In the genomic region with DNA sequence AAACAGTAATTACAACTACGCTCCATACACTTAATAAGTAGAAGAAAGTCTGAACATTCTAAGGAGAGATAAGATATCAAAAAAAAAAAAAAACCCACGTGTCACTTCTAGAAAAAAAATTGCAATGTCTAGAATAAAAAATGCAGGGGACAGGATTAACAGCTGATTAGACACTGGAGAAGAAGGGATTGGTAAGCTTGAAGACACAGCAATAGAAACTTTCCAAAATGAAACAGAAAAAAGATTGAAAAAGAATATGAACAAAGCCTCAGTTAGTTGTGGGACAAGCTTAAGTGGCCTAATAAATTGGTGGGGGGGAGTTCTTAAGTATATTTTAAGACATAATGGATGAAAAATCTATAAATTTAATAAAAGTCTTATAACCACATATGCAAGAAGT, we compare ENCODE assay signal across 17 cellular contexts.
DNase-seq lines count a peak whose midpoint lies in the region; ATAC-seq and TF ChIP-seq lines count a peak whose summit lies in the region.
"Had no signal": no experiment of that assay in that cellular context is flagged by ENCODE, and none has a peak within 500 bp of the region (broad histone marks: within the 10 kb centered on the region; RNA-seq: fewer than 3 reads in every experiment).

No MANE protein-coding gene starts in this region.

- H3K4me1 ChIP-seq in SK-N-SH (ENCODE audit: control insufficient read depth in 1 of 2, insufficient read depth in 2 of 2, low read depth in 1 of 2, low read length in 1 of 2) (no peaks in the 10 kb centered on the region; a peak in 1 of 4 replicates), PC-3 (ENCODE audit: insufficient read depth, low read length) (peaks cover 21% of the 10 kb centered on the region), hepatocyte (ENCODE audit: insufficient read depth) (no peaks in the 10 kb centered on the region), esophagus muscularis mucosa (no peaks in the 10 kb centered on the region)
- H3K4me1 ChIP-seq: BLaER1 had no signal

- H3K79me2 ChIP-seq in SK-N-SH (ENCODE audit: insufficient read depth) (no peaks in the 10 kb centered on the region), PC-3 (ENCODE audit: low read length) (no peaks in the 10 kb centered on the region), hepatocyte (no peaks in the 10 kb centered on the region)

- H3K36me3 ChIP-seq in SK-N-SH (replicated peaks in 1 of 2; ENCODE audit: control insufficient read depth in 1 of 2, insufficient read depth in 2 of 2, low read length in 1 of 2) = no peaks in the 10 kb centered on the region
- H3K36me3 ChIP-seq in PC-3 (ENCODE audit: low read depth, low read length) = no peaks in the 10 kb centered on the region
- H3K36me3 ChIP-seq in hepatocyte (replicated peaks; ENCODE audit: insufficient read depth, low read depth) = no peaks in the 10 kb centered on the region
- no peaks in the 10 kb centered on the region for H3K36me3 ChIP-seq in esophagus muscularis mucosa
- H3K36me3 ChIP-seq: BLaER1 had no signal

- TF ChIP-seq EP300 in SK-N-SH (IDR thresholded peaks at IDR 0.05; ENCODE audit: borderline replicate concordance in 1 of 2, low read depth in 1 of 2, low read length in 1 of 2) (no peak), esophagus muscularis mucosa (IDR thresholded peaks at IDR 0.05) (no peak)

- no peak overlapping the region for H2AFZ ChIP-seq in SK-N-SH (ENCODE audit: low read depth)
- no peak overlapping the region for H2AFZ ChIP-seq in PC-3 (ENCODE audit: low read length)
- no peak overlapping the region for H2AFZ ChIP-seq in hepatocyte
- H2AFZ ChIP-seq: GM23248 had no signal

- POLR2A ChIA-PET in SK-N-SH (lab: Yijun Ruan, JAX) (no interaction called here), PC-3 (lab: Charles Lee; ENCODE audit: unreplicated experiment) (no interaction called here)

- WGBS in SK-N-SH (ENCODE audit: low lambda C conversion rate) = 30% methylated on average over 2 of the region's 2 CpGs
- WGBS in hepatocyte (ENCODE audit: low lambda C conversion rate, missing lambda C conversion rate) = 91% methylated on average over 2 of the region's 2 CpGs
- WGBS in esophagus muscularis mucosa = 82% methylated on average over 2 of the region's 2 CpGs

- H3K4me3 ChIP-seq in SK-N-SH (ENCODE audit: low read depth in 2 of 2, low read length in 1 of 2) = no peak overlapping the region
- H3K4me3 ChIP-seq in PC-3 (ENCODE audit: low read length) = no peak overlapping the region
- H3K4me3 ChIP-seq in hepatocyte = no peak overlapping the region
- H3K4me3 ChIP-seq in esophagus muscularis mucosa = no peak overlapping the region
- H3K4me3 ChIP-seq: BLaER1, GM23248 had no signal

- H4K20me1 ChIP-seq in SK-N-SH (ENCODE audit: insufficient read depth) (no peaks in the 10 kb centered on the region), PC-3 (ENCODE audit: low read length) (no peaks in the 10 kb centered on the region), hepatocyte (ENCODE audit: insufficient read depth, poor library complexity, severe bottlenecking) (no peaks in the 10 kb centered on the region)
- H4K20me1 ChIP-seq: BLaER1 had no signal

- BruUV-seq in PC-3 (replicated peaks; lab: Mats Ljungman, UMichigan) = no TSS peak

- TF ChIP-seq POLR2A in esophagus muscularis mucosa (IDR thresholded peaks at IDR 0.05; ENCODE audit: low read depth) = no peak

- H3K9ac ChIP-seq in SK-N-SH = no peak overlapping the region
- H3K9ac ChIP-seq in PC-3 (ENCODE audit: low read length) = no peak overlapping the region
- H3K9ac ChIP-seq: BLaER1, GM23248 had no signal

- TF ChIP-seq RAD21 in SK-N-SH (IDR thresholded peaks at IDR 0.05; ENCODE audit: low read length) = no peak

- no peak for TF ChIP-seq CTCF in SK-N-SH (IDR thresholded peaks at IDR 0.05)
- no peak for TF ChIP-seq CTCF in PC-3 (conservative IDR thresholded peaks at IDR 0.05; ENCODE audit: low read depth, low read length)
- no peak for TF ChIP-seq CTCF in hepatocyte (IDR thresholded peaks at IDR 0.05; ENCODE audit: poor library complexity)
- TF ChIP-seq CTCF in esophagus muscularis mucosa (IDR thresholded peaks at IDR 0.05) = no peak

- H3K4me2 ChIP-seq in SK-N-SH (no peak overlapping the region), PC-3 (ENCODE audit: low read length) (no peak overlapping the region), hepatocyte (no peak overlapping the region)
- H3K4me2 ChIP-seq: BLaER1 had no signal

- H3K9me2 ChIP-seq in SK-N-SH (no peaks in the 10 kb centered on the region), PC-3 (replicated peaks; ENCODE audit: low read length) (no peaks in the 10 kb centered on the region), hepatocyte (replicated peaks; ENCODE audit: insufficient read depth) (no peaks in the 10 kb centered on the region)

- H3K27me3 ChIP-seq in SK-N-SH (ENCODE audit: insufficient read depth) (no peaks in the 10 kb centered on the region), PC-3 (ENCODE audit: low read length) (no peaks in the 10 kb centered on the region), hepatocyte (no peaks in the 10 kb centered on the region), esophagus muscularis mucosa (no peaks in the 10 kb centered on the region)
- H3K27me3 ChIP-seq: BLaER1 had no signal

- intact Hi-C loops in PC-3 (cut with micrococcal nuclease) = no loop called here
- intact Hi-C loops in esophagus muscularis mucosa (cut with DNase I) = no loop called here

- CTCF ChIA-PET in SK-N-SH (lab: Yijun Ruan, JAX) = no interaction called here
- CTCF ChIA-PET in PC-3 (lab: Charles Lee) = no interaction called here

- H3K27ac ChIP-seq in SK-N-SH (ENCODE audit: low read depth in 2 of 2, low read length in 1 of 2) (no peak overlapping the region), PC-3 (ENCODE audit: low read length) (peak overlapping the region; percentile 54; the same call in 1 of the 2 replicates), hepatocyte (peak overlapping the region; percentile 87), esophagus muscularis mucosa (replicated peaks in 1 of 4) (no peak overlapping the region)
- H3K27ac ChIP-seq: 22Rv1, BLaER1, C4-2B, GM23248 had no signal

- H3K9me3 ChIP-seq in SK-N-SH (no peaks in the 10 kb centered on the region), PC-3 (ENCODE audit: low read length) (no peaks in the 10 kb centered on the region), hepatocyte (ENCODE audit: low read depth) (no peaks in the 10 kb centered on the region), esophagus muscularis mucosa (peaks cover 0 to 6% (median 0%) of the 10 kb centered on the region in 4 donors)
- H3K9me3 ChIP-seq: BLaER1 had no signal

- no peak for ATAC-seq in SK-N-SH treated with all-trans-retinoic acid at 6 μM for 48 hours
- no peak for ATAC-seq in PC-3
- ATAC-seq: CD8-positive, alpha-beta T cell had no signal

- H3F3A ChIP-seq in SK-N-SH (replicated peaks; ENCODE audit: insufficient read depth) = no peaks in the 10 kb centered on the region
- H3F3A ChIP-seq in PC-3 (ENCODE audit: low read length, unreplicated experiment) = no peaks in the 10 kb centered on the region

- DNase-seq in SK-N-SH (no peak), PC-3 (no peak), hepatocyte (ENCODE audit: low spot score) (no peak), esophagus muscularis mucosa (ENCODE audit: extremely low spot score) (no peak)
- DNase-seq in activated T-cell treated with anti-CD3 and anti-CD28 coated beads, Interleukin-2, amount 50 U/mL, for 48 hours = no peak
- DNase-seq: CD4-positive, CD25-positive, alpha-beta regulatory T cell; CD8-positive, alpha-beta T cell; DMS53; DMS79 treated with DMSO at 0.1 percent for 48 hours; GF-D8; GM23248; H7; HCEC 1CT had no signal

TF ChIP-seq in SK-N-SH treated with all-trans-retinoic acid at 6 μM for 48 hours, 23 proteins besides CTCF, POLR2A, EP300 and RAD21:
- TF ChIP-seq, protein P1, sequence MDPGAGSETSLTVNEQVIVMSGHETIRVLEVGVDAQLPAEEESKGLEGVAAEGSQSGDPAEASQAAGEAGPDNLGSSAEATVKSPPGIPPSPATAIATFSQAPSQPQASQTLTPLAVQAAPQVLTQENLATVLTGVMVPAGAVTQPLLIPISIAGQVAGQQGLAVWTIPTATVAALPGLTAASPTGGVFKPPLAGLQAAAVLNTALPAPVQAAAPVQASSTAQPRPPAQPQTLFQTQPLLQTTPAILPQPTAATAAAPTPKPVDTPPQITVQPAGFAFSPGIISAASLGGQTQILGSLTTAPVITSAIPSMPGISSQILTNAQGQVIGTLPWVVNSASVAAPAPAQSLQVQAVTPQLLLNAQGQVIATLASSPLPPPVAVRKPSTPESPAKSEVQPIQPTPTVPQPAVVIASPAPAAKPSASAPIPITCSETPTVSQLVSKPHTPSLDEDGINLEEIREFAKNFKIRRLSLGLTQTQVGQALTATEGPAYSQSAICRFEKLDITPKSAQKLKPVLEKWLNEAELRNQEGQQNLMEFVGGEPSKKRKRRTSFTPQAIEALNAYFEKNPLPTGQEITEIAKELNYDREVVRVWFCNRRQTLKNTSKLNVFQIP (CRISPR knock-in tag; IDR thresholded peaks at IDR 0.05; ENCODE audit: borderline replicate concordance, low read depth) = no peak
- TF ChIP-seq SNAI2 (CRISPR knock-in tag; IDR thresholded peaks at IDR 0.05) (no peak), ZFP30 (CRISPR knock-in tag; IDR thresholded peaks at IDR 0.05) (peak; percentile 96), ZNF565 (CRISPR knock-in tag; conservative IDR thresholded peaks at IDR 0.05; ENCODE audit: low read depth) (no peak)

TF ChIP-seq in SK-N-SH, 30 proteins besides CTCF, POLR2A, EP300 and RAD21 (continues in another document):
- no peak for TF ChIP-seq TAF1 (IDR thresholded peaks at IDR 0.05; ENCODE audit: borderline replicate concordance, low read depth, low read length)
- TF ChIP-seq GABPA (IDR thresholded peaks at IDR 0.05; ENCODE audit: low read depth) = no peak
- TF ChIP-seq POLR2AphosphoS5 (IDR thresholded peaks at IDR 0.05; ENCODE audit: low read depth, low read length) = no peak
- TF ChIP-seq EZH2phosphoT487 (IDR thresholded peaks at IDR 0.05; ENCODE audit: borderline replicate concordance, low read depth) = no peak
- no peak for TF ChIP-seq CHD2 (IDR thresholded peaks at IDR 0.05; ENCODE audit: low read length, partially characterized antibody)
- no peak for TF ChIP-seq SMC3 (IDR thresholded peaks at IDR 0.05; ENCODE audit: low read depth, low read length)
- TF ChIP-seq, protein P2, sequence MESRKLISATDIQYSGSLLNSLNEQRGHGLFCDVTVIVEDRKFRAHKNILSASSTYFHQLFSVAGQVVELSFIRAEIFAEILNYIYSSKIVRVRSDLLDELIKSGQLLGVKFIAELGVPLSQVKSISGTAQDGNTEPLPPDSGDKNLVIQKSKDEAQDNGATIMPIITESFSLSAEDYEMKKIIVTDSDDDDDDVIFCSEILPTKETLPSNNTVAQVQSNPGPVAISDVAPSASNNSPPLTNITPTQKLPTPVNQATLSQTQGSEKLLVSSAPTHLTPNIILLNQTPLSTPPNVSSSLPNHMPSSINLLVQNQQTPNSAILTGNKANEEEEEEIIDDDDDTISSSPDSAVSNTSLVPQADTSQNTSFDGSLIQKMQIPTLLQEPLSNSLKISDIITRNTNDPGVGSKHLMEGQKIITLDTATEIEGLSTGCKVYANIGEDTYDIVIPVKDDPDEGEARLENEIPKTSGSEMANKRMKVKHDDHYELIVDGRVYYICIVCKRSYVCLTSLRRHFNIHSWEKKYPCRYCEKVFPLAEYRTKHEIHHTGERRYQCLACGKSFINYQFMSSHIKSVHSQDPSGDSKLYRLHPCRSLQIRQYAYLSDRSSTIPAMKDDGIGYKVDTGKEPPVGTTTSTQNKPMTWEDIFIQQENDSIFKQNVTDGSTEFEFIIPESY (IDR thresholded peaks at IDR 0.05; ENCODE audit: borderline replicate concordance, low read depth) = no peak

Comparison
In these comparisons a context has a peak if more than half of its experiments do, and no peak if none do; other contexts are left out.
1. H3K27ac ChIP-seq: peak in PC-3 (single experiment) and hepatocyte (single experiment); none in SK-N-SH (0 of 2) and esophagus muscularis mucosa (0 of 4).